Comparison of ENCODE assay signal across 19 cellular contexts in genomic region chr16:79298476-79299153, GRCh38.
DNase-seq lines count a peak whose midpoint lies in the region; ATAC-seq and TF ChIP-seq lines count a peak whose summit lies in the region.
"Had no signal": no experiment of that assay in that cellular context is flagged by ENCODE, and none has a peak within 500 bp of the region (broad histone marks: within the 10 kb centered on the region; RNA-seq: fewer than 3 reads in every experiment).

No MANE protein-coding gene starts in this region.

- ATAC-seq in WTC11 (peak; percentile 39), HG03135 (IDR thresholded peaks at IDR 0.05; ENCODE audit: unreplicated experiment) (no peak), HG02852 (IDR thresholded peaks at IDR 0.05; ENCODE audit: unreplicated experiment) (no peak)

- H3K4me1 Mint-ChIP-seq in WTC11, result peaks cover 65% of the 10 kb centered on the region
- H3K4me1 Mint-ChIP-seq in progenitor cell of endocrine pancreas (ENCODE audit: low read depth), result peaks cover 43% of the 10 kb centered on the region
- H3K4me1 Mint-ChIP-seq: IgD-negative memory B cell had no signal

- TF ChIP-seq CTCF in WTC11 (IDR thresholded peaks at IDR 0.05) (no peak), progenitor cell of endocrine pancreas (IDR thresholded peaks at IDR 0.05; ENCODE audit: unreplicated experiment) (no peak)

- CTCF ChIA-PET in WTC11 (lab: Charles Lee), result interaction anchor here (0.6 to 1.6 kb wide), 4 partner anchors 36 to 307 kb away, joined by 3 to 6 read pairs (median 4); no protein-coding TSS in a partner anchor

- H3K36me3 Mint-ChIP-seq in WTC11, result no peaks in the 10 kb centered on the region
- H3K36me3 Mint-ChIP-seq in progenitor cell of endocrine pancreas (ENCODE audit: insufficient read depth), result no peaks in the 10 kb centered on the region
- H3K36me3 Mint-ChIP-seq: CD4-positive, CD25-positive, alpha-beta regulatory T cell; IgD-negative memory B cell had no signal

- POLR2A ChIA-PET in WTC11 (lab: Charles Lee), result no interaction called here

- H3K27me3 ChIP-seq in H7 (ENCODE audit: control insufficient read depth, insufficient read depth, low read length), result no peaks in the 10 kb centered on the region
- H3K27me3 ChIP-seq: Peyer's patch had no signal

- H3K27me3 Mint-ChIP-seq in WTC11 (ENCODE audit: low read depth) (no peaks in the 10 kb centered on the region; the same call in none of the 2 replicates), progenitor cell of endocrine pancreas (no peaks in the 10 kb centered on the region)

- H3K4me3 Mint-ChIP-seq in WTC11 (no peak overlapping the region), progenitor cell of endocrine pancreas (ENCODE audit: low read depth) (no peak overlapping the region)
- H3K4me3 Mint-ChIP-seq: CD4-positive, CD25-positive, alpha-beta regulatory T cell; IgD-negative memory B cell had no signal

- peak; percentile 29 for DNase-seq in H7
- DNase-seq in WTC11 (ENCODE audit: low spot score), result no peak
- DNase-seq in progenitor cell of endocrine pancreas (ENCODE audit: low spot score, unreplicated experiment), result no peak
- DNase-seq in NCI-H1048 (lab: John Stamatoyannopoulos, UW), result no peak
- DNase-seq in cardiac septum (ENCODE audit: low spot score), result no peak
- DNase-seq: CD4-positive, CD25-positive, alpha-beta regulatory T cell; DND-41; GDM1; GM23248; NCI-H1417 treated with DMSO at 0.1 percent for 48 hours; NCI-H2029; NCI-H2171 treated with DMSO at 0.1 percent for 48 hours; NCI-H82; Peyer's patch; SHP77 had no signal

- intact Hi-C loops in cardiac septum (cut with DNase I), result no loop called here

- H3K27ac Mint-ChIP-seq in WTC11, result peak overlapping the region; percentile 99
- H3K27ac Mint-ChIP-seq in progenitor cell of endocrine pancreas, result peak overlapping the region; percentile 91
- H3K27ac Mint-ChIP-seq: CD4-positive, CD25-positive, alpha-beta regulatory T cell; IgD-negative memory B cell had no signal

- H3K4me3 ChIP-seq in H7 (ENCODE audit: insufficient read depth, low read depth, low read length), result no peak overlapping the region
- peak overlapping the region; percentile 17; the same call in 1 of the 2 replicates for H3K4me3 ChIP-seq in iPS-18c (ENCODE audit: insufficient read depth, low read depth, low read length)
- H3K4me3 ChIP-seq: GM23248, Peyer's patch had no signal

- no peaks in the 10 kb centered on the region for H3K36me3 ChIP-seq in H7 (replicated peaks; ENCODE audit: control insufficient read depth, insufficient read depth, low read length)
- H3K36me3 ChIP-seq: Peyer's patch had no signal

- H3K9me3 Mint-ChIP-seq in WTC11 (no peaks in the 10 kb centered on the region), progenitor cell of endocrine pancreas (ENCODE audit: low read depth) (peaks cover 4% of the 10 kb centered on the region)
- H3K9me3 Mint-ChIP-seq: IgD-negative memory B cell had no signal

- no peaks in the 10 kb centered on the region for H3K9me3 ChIP-seq in iPS-18c (ENCODE audit: control insufficient read depth, insufficient read depth, low read length)
- H3K9me3 ChIP-seq: Peyer's patch had no signal

TF ChIP-seq in WTC11, 78 proteins besides CTCF, POLR2A, EP300 and RAD21:
- TF ChIP-seq E2F4 (CRISPR knock-in tag; IDR thresholded peaks at IDR 0.05; ENCODE audit: borderline replicate concordance, low read depth) (no peak), NR1H2 (CRISPR knock-in tag; IDR thresholded peaks at IDR 0.05) (no peak), ARID4B (CRISPR knock-in tag; IDR thresholded peaks at IDR 0.05; ENCODE audit: borderline replicate concordance) (no peak), CDX4 (CRISPR knock-in tag; IDR thresholded peaks at IDR 0.05; ENCODE audit: borderline replicate concordance) (no peak), ERG (CRISPR knock-in tag; IDR thresholded peaks at IDR 0.05) (0 out of 2 replicates have a peak, but pooled peaks have one; percentile 9), TP53 (CRISPR knock-in tag; IDR thresholded peaks at IDR 0.05) (no peak), CREB1 (CRISPR knock-in tag; IDR thresholded peaks at IDR 0.05) (no peak), TEAD1 (CRISPR knock-in tag; IDR thresholded peaks at IDR 0.05) (no peak)
